Comparison of ENCODE assay signal across 25 cellular contexts in the genomic region with DNA sequence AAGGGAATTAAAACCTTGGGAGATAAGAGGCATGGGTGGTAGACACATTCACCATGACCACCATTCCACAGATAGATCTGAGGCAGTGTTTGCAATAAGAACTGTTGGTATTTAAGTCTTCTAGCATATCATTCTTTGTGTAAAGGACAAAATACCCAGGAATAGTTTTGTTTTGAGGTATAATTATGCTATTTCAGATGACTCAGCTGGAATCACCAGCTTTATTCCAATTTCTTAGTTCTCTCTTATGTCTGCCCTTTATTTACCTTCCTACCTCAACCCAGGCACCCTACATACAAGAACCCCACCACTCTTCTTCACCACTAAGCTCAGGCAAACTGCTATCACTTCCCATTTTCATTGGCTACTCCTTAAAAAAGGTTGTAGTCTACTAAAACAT.
"Had no signal": no experiment of that assay in that cellular context is flagged by ENCODE, and none has a peak within 500 bp of the region (broad histone marks: within the 10 kb centered on the region; RNA-seq: fewer than 3 reads in every experiment).

No MANE protein-coding gene starts in this region.

- H3K9me3 ChIP-seq: colonic mucosa, mucosa of descending colon, neutrophil, prostate gland, testis had no signal

- H3K27ac ChIP-seq: colonic mucosa, esophagus muscularis mucosa, heart right ventricle, neutrophil, prostate gland, right atrium auricular region, sigmoid colon, spleen, testis, tibial artery had no signal

- H3K4me3 ChIP-seq: colonic mucosa, esophagus muscularis mucosa, heart right ventricle, lung, mucosa of descending colon, prostate gland, right atrium auricular region, sigmoid colon, spleen, testis, tibial artery had no signal

- ATAC-seq: heart right ventricle; left lobe of liver; mucosa of descending colon; natural killer cell treated with Interleukin-12 subunit alpha and Interleukin-12 subunit beta and Interleukin-15 and Interleukin-18, amount 100 ng/mL, for 72 hours; stimulated activated memory B cell treated with anti-CD40 and anti-IgM and Interleukin-4, amounts not matched to agents 10 μg/mL and 1 μg/mL and 100 μg/mL, for 72 hours; stimulated activated naive CD8-positive, alpha-beta T cell treated with anti-CD3 and anti-CD28 coated beads, Interleukin-15, Interleukin-2, amounts not matched to agents 100 U/mL and 50 U/mL, for 24 hours had no signal

- H3K36me3 ChIP-seq: colonic mucosa, esophagus muscularis mucosa, heart right ventricle, neutrophil, prostate gland, right atrium auricular region, sigmoid colon, spleen, tibial artery had no signal

- DNase-seq: colonic mucosa; effector memory CD4-positive, alpha-beta T cell; foreskin melanocyte; glutamatergic neuron; heart right ventricle; hypothalamus; immature natural killer cell; islet precursor cell; mucosa of descending colon; naive B cell; sigmoid colon; spleen; stimulated activated CD4-positive, alpha-beta T cell treated with anti-CD3 and anti-CD28 coated beads, Interleukin-4, amount 100 ng/mL, for 4 hours; stimulated activated naive CD8-positive, alpha-beta T cell treated with anti-CD3 and anti-CD28 coated beads, Interleukin-15, Interleukin-2, amounts not matched to agents 100 U/mL and 50 U/mL, for 24 hours; substantia nigra; testis; tibial artery had no signal

- H3K4me1 ChIP-seq: colonic mucosa, esophagus muscularis mucosa, heart right ventricle, prostate gland, right atrium auricular region, sigmoid colon, spleen, testis, tibial artery had no signal

- H3K27me3 ChIP-seq: colonic mucosa, esophagus muscularis mucosa, heart right ventricle, neutrophil, right atrium auricular region, sigmoid colon, spleen, testis, tibial artery had no signal
